8 cellular contexts compared by ENCODE assay signal in genomic region chr7:100177040-100178001, GRCh38. TPM values are rescaled to one million over a fixed set of nuclear protein-coding genes. Genes with fewer than 3 reads are reported as not detected.
DNase-seq lines count a peak whose midpoint lies in the region; TF ChIP-seq lines count a peak whose summit lies in the region.

A gene with protein sequence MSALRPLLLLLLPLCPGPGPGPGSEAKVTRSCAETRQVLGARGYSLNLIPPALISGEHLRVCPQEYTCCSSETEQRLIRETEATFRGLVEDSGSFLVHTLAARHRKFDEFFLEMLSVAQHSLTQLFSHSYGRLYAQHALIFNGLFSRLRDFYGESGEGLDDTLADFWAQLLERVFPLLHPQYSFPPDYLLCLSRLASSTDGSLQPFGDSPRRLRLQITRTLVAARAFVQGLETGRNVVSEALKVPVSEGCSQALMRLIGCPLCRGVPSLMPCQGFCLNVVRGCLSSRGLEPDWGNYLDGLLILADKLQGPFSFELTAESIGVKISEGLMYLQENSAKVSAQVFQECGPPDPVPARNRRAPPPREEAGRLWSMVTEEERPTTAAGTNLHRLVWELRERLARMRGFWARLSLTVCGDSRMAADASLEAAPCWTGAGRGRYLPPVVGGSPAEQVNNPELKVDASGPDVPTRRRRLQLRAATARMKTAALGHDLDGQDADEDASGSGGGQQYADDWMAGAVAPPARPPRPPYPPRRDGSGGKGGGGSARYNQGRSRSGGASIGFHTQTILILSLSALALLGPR (minus strand): TSS chr7:100177381. CDS start chr7:100177199, 182 bp downstream.
Gene STAG3, plus strand, starts transcription at chr7:100177918. Its CDS starts 2,639 bp downstream, at chr7:100180557.

- H3K27ac ChIP-seq in RWPE1 (peak within 1 kb of the TSS; percentile 44), neural cell (ENCODE audit: low read length) (peak within 1 kb of the TSS; percentile 88)

- intact Hi-C loops in activated T-helper 2 cell treated with anti-CD3 and anti-CD28 coated beads, Interferon-gamma antibody, Interleukin-2, Interleukin-4, amounts not matched to agents 10 μg/mL and 5 μg/mL and 100 μg/mL, durations not matched to agents 14 hours and 24 hours and 36 hours (cut with micrococcal nuclease), result loop anchor here (1.0 kb wide), 1 partner anchor 32 kb away; no protein-coding TSS in a partner anchor

- no peaks in the 10 kb centered on the region for H3K27me3 ChIP-seq in neural cell (ENCODE audit: insufficient read depth, low read depth, low read length)

- peak within 1 kb of the TSS; percentile 93 for H3K4me3 ChIP-seq in LNCaP clone FGC (ENCODE audit: low read depth, low read length)
- peak within 1 kb of the TSS; percentile 72 for H3K4me3 ChIP-seq in fibroblast of villous mesenchyme (ENCODE audit: low read depth, low read length)
- H3K4me3 ChIP-seq in neural cell (ENCODE audit: low read length), result peak within 1 kb of the TSS; percentile 88

- H3K4me1 Mint-ChIP-seq in activated T-helper 2 cell treated with anti-CD3 and anti-CD28 coated beads, Interferon-gamma antibody, Interleukin-2, Interleukin-4, amounts not matched to agents 10 μg/mL and 5 μg/mL and 100 μg/mL, durations not matched to agents 14 hours and 24 hours and 36 hours (ENCODE audit: low read depth), result peaks cover 35% of the 10 kb centered on the region
- H3K4me1 Mint-ChIP-seq in stimulated activated naive CD8-positive, alpha-beta T cell treated with anti-CD3 and anti-CD28 coated beads, Interleukin-15, Interleukin-2, amounts not matched to agents 100 ng/mL and 50 ng/mL, for 24 hours (ENCODE audit: low read depth), result peaks cover 43% of the 10 kb centered on the region

- peaks cover 5% of the 10 kb centered on the region for H3K9me3 Mint-ChIP-seq in activated T-helper 2 cell treated with anti-CD3 and anti-CD28 coated beads, Interferon-gamma antibody, Interleukin-2, Interleukin-4, amounts not matched to agents 10 μg/mL and 5 μg/mL and 100 μg/mL, durations not matched to agents 14 hours and 24 hours and 36 hours
- H3K9me3 Mint-ChIP-seq in stimulated activated naive CD8-positive, alpha-beta T cell treated with anti-CD3 and anti-CD28 coated beads, Interleukin-15, Interleukin-2, amounts not matched to agents 100 ng/mL and 50 ng/mL, for 24 hours, result no peaks in the 10 kb centered on the region

- TF ChIP-seq EP300 in neural cell (conservative IDR thresholded peaks at IDR 0.05; ENCODE audit: poor library complexity, severe bottlenecking), result no peak

- peak; percentile 21 for TF ChIP-seq RAD21 in neural cell (conservative IDR thresholded peaks at IDR 0.05)

- no peaks in the 10 kb centered on the region for H3K9me3 ChIP-seq in neural cell (ENCODE audit: low read length)

- H3K36me3 ChIP-seq in neural cell (ENCODE audit: insufficient read depth, low read length), result no peaks in the 10 kb centered on the region

- peaks cover 18% of the 10 kb centered on the region for H3K36me3 Mint-ChIP-seq in activated T-helper 2 cell treated with anti-CD3 and anti-CD28 coated beads, Interferon-gamma antibody, Interleukin-2, Interleukin-4, amounts not matched to agents 10 μg/mL and 5 μg/mL and 100 μg/mL, durations not matched to agents 14 hours and 24 hours and 36 hours (ENCODE audit: low read depth)
- no peaks in the 10 kb centered on the region for H3K36me3 Mint-ChIP-seq in stimulated activated naive CD8-positive, alpha-beta T cell treated with anti-CD3 and anti-CD28 coated beads, Interleukin-15, Interleukin-2, amounts not matched to agents 100 ng/mL and 50 ng/mL, for 24 hours (ENCODE audit: low read depth)

- POLR2A ChIA-PET in RWPE1 (lab: Yijun Ruan, JAX; ENCODE audit: low non-redundant PET), result interaction anchor here (0.6 to 1.3 kb wide), 2 partner anchors 28 to 108 kb away, joined by 5 to 10 read pairs; partner anchors contain the start of gene LAMTOR4

- no peaks in the 10 kb centered on the region for H3K9me2 ChIP-seq in neural cell (ENCODE audit: insufficient read depth, low read length)

- H3K79me2 ChIP-seq in neural cell (replicated peaks; ENCODE audit: insufficient read depth, low read length), result peaks cover 22% of the 10 kb centered on the region

- peak within 1 kb of the TSS; percentile 77 for H3K27ac Mint-ChIP-seq in activated T-helper 2 cell treated with anti-CD3 and anti-CD28 coated beads, Interferon-gamma antibody, Interleukin-2, Interleukin-4, amounts not matched to agents 10 μg/mL and 5 μg/mL and 100 μg/mL, durations not matched to agents 14 hours and 24 hours and 36 hours
- H3K27ac Mint-ChIP-seq in stimulated activated naive CD8-positive, alpha-beta T cell treated with anti-CD3 and anti-CD28 coated beads, Interleukin-15, Interleukin-2, amounts not matched to agents 100 ng/mL and 50 ng/mL, for 24 hours, result peak within 1 kb of the TSS; percentile 49

- H3K9ac ChIP-seq in neural cell (ENCODE audit: low read length), result peak within 1 kb of the TSS; percentile 99

- peak within 1 kb of the TSS; percentile 82 for H3K4me3 Mint-ChIP-seq in activated T-helper 2 cell treated with anti-CD3 and anti-CD28 coated beads, Interferon-gamma antibody, Interleukin-2, Interleukin-4, amounts not matched to agents 10 μg/mL and 5 μg/mL and 100 μg/mL, durations not matched to agents 14 hours and 24 hours and 36 hours (ENCODE audit: low read depth)
- peak within 1 kb of the TSS; percentile 73 for H3K4me3 Mint-ChIP-seq in stimulated activated naive CD8-positive, alpha-beta T cell treated with anti-CD3 and anti-CD28 coated beads, Interleukin-15, Interleukin-2, amounts not matched to agents 100 ng/mL and 50 ng/mL, for 24 hours

- H3K4me2 ChIP-seq in neural cell (ENCODE audit: low read length), result peak within 1 kb of the TSS; percentile 100

- H4K20me1 ChIP-seq in neural cell (ENCODE audit: insufficient read depth), result no peaks in the 10 kb centered on the region

- DNase-seq in EL (peak; percentile 95), H4 (ENCODE audit: low spot score) (peak; percentile 90), LNCaP clone FGC (ENCODE audit: low read depth) (peak; percentile 78), RWPE1 (ENCODE audit: low spot score) (peak; percentile 95), fibroblast of villous mesenchyme (ENCODE audit: low read depth) (peak; percentile 96)
- peak; percentile 98 for DNase-seq in activated T-helper 2 cell treated with anti-CD3 and anti-CD28 coated beads, Interferon-gamma antibody, Interleukin-2, Interleukin-4, amounts not matched to agents 10 μg/mL and 5 μg/mL and 100 μg/mL, durations not matched to agents 14 hours and 24 hours and 36 hours (ENCODE audit: low spot score)

- peak within 1 kb of the TSS; percentile 44 for H2AFZ ChIP-seq in neural cell (ENCODE audit: low read depth, low read length)

- CTCF ChIA-PET in RWPE1 (lab: Yijun Ruan, JAX), result interaction anchor here (0.6 to 1.5 kb wide), 3 partner anchors 22 to 47 kb away, joined by 3 to 6 read pairs (median 3); no protein-coding TSS in a partner anchor

- peaks cover 2% of the 10 kb centered on the region for H3K27me3 Mint-ChIP-seq in activated T-helper 2 cell treated with anti-CD3 and anti-CD28 coated beads, Interferon-gamma antibody, Interleukin-2, Interleukin-4, amounts not matched to agents 10 μg/mL and 5 μg/mL and 100 μg/mL, durations not matched to agents 14 hours and 24 hours and 36 hours (ENCODE audit: low read depth)
- H3K27me3 Mint-ChIP-seq in stimulated activated naive CD8-positive, alpha-beta T cell treated with anti-CD3 and anti-CD28 coated beads, Interleukin-15, Interleukin-2, amounts not matched to agents 100 ng/mL and 50 ng/mL, for 24 hours, result no peaks in the 10 kb centered on the region

- H3F3A ChIP-seq in neural cell (ENCODE audit: insufficient read depth, low read length, poor library complexity, severe bottlenecking), result no peaks in the 10 kb centered on the region

- TF ChIP-seq CTCF in LNCaP clone FGC (IDR thresholded peaks at IDR 0.05; ENCODE audit: control insufficient read depth, extremely low read depth, insufficient read depth) (no peak), RWPE1 (conservative IDR thresholded peaks at IDR 0.05; ENCODE audit: low read depth) (no peak), fibroblast of villous mesenchyme (IDR thresholded peaks at IDR 0.05; ENCODE audit: insufficient read depth, low read depth, low read length) (no peak), neural cell (IDR thresholded peaks at IDR 0.05; ENCODE audit: poor library complexity, severe bottlenecking) (no peak)

RNA-seq across cellular contexts. Expression of the first gene that starts in this region (rescaled TPM):
- total RNA-seq in H4 (2014; rRNA removed; shearing (Covaris generic)), result 0.95 and 3.6 TPM in 2 replicates
- total RNA-seq in activated T-helper 2 cell treated with anti-CD3 and anti-CD28 coated beads, Interferon-gamma antibody, Interleukin-2, Interleukin-4, amounts not matched to agents 10 μg/mL and 5 μg/mL and 100 μg/mL, durations not matched to agents 14 hours and 24 hours and 36 hours, result 7.0 and 7.8 TPM in 2 replicates
- 0.43 and 2.9 TPM in 2 replicates for total RNA-seq in fibroblast of villous mesenchyme
- 506 and 594 TPM in 2 replicates for polyA plus RNA-seq in neural cell
- 299 and 343 TPM in 2 replicates for polyA minus RNA-seq in neural cell

RNA-seq across cellular contexts. Expression of gene STAG3, which starts in this region (rescaled TPM):
- total RNA-seq in H4 (2014; rRNA removed; shearing (Covaris generic)), result 0.35 TPM in 1 of 2 replicates, not detected in the other
- total RNA-seq in activated T-helper 2 cell treated with anti-CD3 and anti-CD28 coated beads, Interferon-gamma antibody, Interleukin-2, Interleukin-4, amounts not matched to agents 10 μg/mL and 5 μg/mL and 100 μg/mL, durations not matched to agents 14 hours and 24 hours and 36 hours, result 20.6 and 22.3 TPM in 2 replicates
- total RNA-seq in fibroblast of villous mesenchyme, result under 0.01 and 0.64 TPM in 2 replicates
- polyA plus RNA-seq in neural cell, result 0.64 TPM in 1 of 2 replicates, not detected in the other
- polyA minus RNA-seq in neural cell, result 1.5 TPM in 1 of 2 replicates, not detected in the other

Comparison
In these comparisons a context has a peak if more than half of its experiments do, and no peak if none do; other contexts are left out.
1. Peak in every context shown above with its lines: DNase-seq, H3K4me3 ChIP-seq and H3K27ac ChIP-seq.
2. RNA of gene STAG3 (total RNA-seq): 20.6 to 22.3 TPM in activated T-helper 2 cell treated with anti-CD3 and anti-CD28 coated beads, Interferon-gamma antibody, Interleukin-2, Interleukin-4, amounts not matched to agents 10 μg/mL and 5 μg/mL and 100 μg/mL, durations not matched to agents 14 hours and 24 hours and 36 hours; 0.35 TPM in H4 and under 0.01 to 0.64 TPM in fibroblast of villous mesenchyme; every median in the first group is over 10 times any median in the second.